15 cellular contexts compared by ENCODE assay signal in the genomic region with DNA sequence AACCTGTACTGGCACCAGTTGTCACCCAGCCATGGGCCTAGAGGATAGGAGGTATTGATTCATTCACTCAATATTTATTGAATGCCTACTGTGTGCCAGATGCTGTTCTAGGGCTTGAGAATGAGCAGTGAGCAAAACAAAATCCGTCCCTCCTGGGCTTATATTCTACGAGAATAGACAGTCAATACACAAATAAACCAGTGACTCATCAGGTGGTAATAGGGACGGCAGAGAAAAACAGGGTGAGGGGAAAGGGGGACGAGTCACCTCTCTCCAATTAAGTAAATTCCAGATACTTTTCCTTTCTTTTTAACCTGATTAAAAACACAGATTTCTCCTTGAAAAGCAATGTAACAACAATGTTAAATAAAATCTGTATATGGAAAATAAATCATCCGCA.
DNase-seq lines count a peak whose midpoint lies in the region; ATAC-seq, FAIRE-seq and TF ChIP-seq lines count a peak whose summit lies in the region.
"Had no signal": no experiment of that assay in that cellular context is flagged by ENCODE, and none has a peak within 500 bp of the region (broad histone marks: within the 10 kb centered on the region; RNA-seq: fewer than 3 reads in every experiment).

No MANE protein-coding gene starts in this region.

- no peak for TF ChIP-seq POLR2A in endothelial cell of umbilical vein (IDR thresholded peaks at IDR 0.05; ENCODE audit: low read depth, low read length)

- no peak overlapping the region for H2BK120ac ChIP-seq in trophoblast cell (ENCODE audit: insufficient read depth, low read length, poor library complexity)

- H2AFZ ChIP-seq in endothelial cell of umbilical vein (ENCODE audit: low read depth, low read length) (no peak overlapping the region), trophoblast cell (ENCODE audit: insufficient read depth, low read length, poor library complexity) (no peak overlapping the region)

- dilution Hi-C loops in endothelial cell of umbilical vein (cut with MboI; ENCODE audit: extremely low pct_ligation_motif_present, low sequenced_read_pairs), result no loop called here

- no peaks in the 10 kb centered on the region for H3K79me2 ChIP-seq in endothelial cell of umbilical vein (ENCODE audit: control insufficient read depth, insufficient read depth, low read length)
- no peaks in the 10 kb centered on the region for H3K79me2 ChIP-seq in trophoblast cell (ENCODE audit: control insufficient read depth, insufficient read depth, low read length, poor library complexity)

- H3K4me2 ChIP-seq in endothelial cell of umbilical vein (ENCODE audit: insufficient read depth, low read length), result peak overlapping the region; percentile 38
- no peak overlapping the region for H3K4me2 ChIP-seq in trophoblast cell (ENCODE audit: low read length)

- H3K9me3 ChIP-seq in endothelial cell of umbilical vein (replicated peaks; ENCODE audit: control insufficient read depth, insufficient read depth, low read length) (no peaks in the 10 kb centered on the region), trophoblast cell (ENCODE audit: insufficient read depth, low read depth, low read length) (no peaks in the 10 kb centered on the region)
- H3K9me3 ChIP-seq: ovary had no signal

- no peak overlapping the region for H3K4ac ChIP-seq in trophoblast cell (ENCODE audit: low read depth, low read length)

- no peak overlapping the region for H2BK5ac ChIP-seq in trophoblast cell (ENCODE audit: low read depth, low read length, poor library complexity)

- H3K9me1 ChIP-seq in endothelial cell of umbilical vein (replicated peaks; ENCODE audit: control insufficient read depth, extremely low read depth, insufficient read depth, low read length), result no peaks in the 10 kb centered on the region

- H3K4me1 ChIP-seq in endothelial cell of umbilical vein (ENCODE audit: control insufficient read depth, extremely low read depth, insufficient read depth, low read length) (peaks cover 38% of the 10 kb centered on the region), trophoblast cell (ENCODE audit: control insufficient read depth in 1 of 2, insufficient read depth in 2 of 2, low read length in 2 of 2) (peaks cover 2 to 15% of the 10 kb centered on the region in 2 experiments)

- POLR2A ChIA-PET in endothelial cell of umbilical vein (lab: Charles Lee), result no interaction called here

- no peak overlapping the region for H3K4me3 ChIP-seq in endothelial cell of umbilical vein (replicated peaks in 1 of 3; ENCODE audit: insufficient read depth in 1 of 3, low read depth in 1 of 3, low read length in 3 of 3)
- H3K4me3 ChIP-seq in trophoblast cell (ENCODE audit: low read depth, low read length), result no peak overlapping the region
- H3K4me3 ChIP-seq: ovary had no signal

- intact Hi-C loops in endothelial cell of umbilical vein (cut with micrococcal nuclease), result no loop called here

- H3K36me3 ChIP-seq in endothelial cell of umbilical vein (ENCODE audit: control insufficient read depth in 2 of 2, extremely low read depth in 1 of 2, insufficient read depth in 2 of 2, low read length in 2 of 2) (peaks cover 6 to 17% of the 10 kb centered on the region in 2 experiments), trophoblast cell (ENCODE audit: control insufficient read depth in 1 of 2, insufficient read depth in 2 of 2, low read length in 2 of 2) (peaks cover 7 to 12% of the 10 kb centered on the region in 2 experiments)
- H3K36me3 ChIP-seq: ovary had no signal

- peak; percentile 85 for DNase-seq in COLO829 (ENCODE audit: low spot score)
- peak; percentile 19 for DNase-seq in NCI-H69 (lab: John Stamatoyannopoulos, UW)
- DNase-seq in endothelial cell of umbilical vein (ENCODE audit: low read depth, low spot score), result peak; percentile 34
- no peak for DNase-seq in trophoblast cell
- no peak for DNase-seq in SKM-1 (lab: John Stamatoyannopoulos, UW; ENCODE audit: unreplicated experiment)
- DNase-seq in CD1c-positive myeloid dendritic cell (ENCODE audit: extremely low spot score), result no peak
- DNase-seq: endodermal cell, hippocampal formation, NCI-H1694, NCI-H748 treated with DMSO at 0.1 percent for 48 hours, ovary, SHP77 treated with DMSO at 0.1 percent for 48 hours had no signal

- WGBS in trophoblast cell (ENCODE audit: extremely low coverage, insufficient coverage, insufficient read length), result no CpG with 5 or more reads among the region's 5 CpGs

- FAIRE-seq in endothelial cell of umbilical vein (lab: Jason Lieb, UNC), result no peak

- H2BK12ac ChIP-seq in trophoblast cell (ENCODE audit: low read length), result no peak overlapping the region

- H3K27ac ChIP-seq in endothelial cell of umbilical vein (ENCODE audit: insufficient read depth, low read depth, low read length) (peak overlapping the region; percentile 45), trophoblast cell (ENCODE audit: low read depth, low read length) (no peak overlapping the region)
- H3K27ac ChIP-seq: C4-2B, ovary had no signal

- H3K23ac ChIP-seq in trophoblast cell (ENCODE audit: low read length), result no peak overlapping the region

- H3K27me3 ChIP-seq in endothelial cell of umbilical vein (ENCODE audit: control insufficient read depth in 2 of 2, insufficient read depth in 2 of 2, low read length in 2 of 2), result no peaks in the 10 kb centered on the region
- H3K27me3 ChIP-seq in trophoblast cell (ENCODE audit: insufficient read depth, low read length), result no peaks in the 10 kb centered on the region
- H3K27me3 ChIP-seq: ovary had no signal

- ATAC-seq in GM19452 (IDR thresholded peaks at IDR 0.05; ENCODE audit: unreplicated experiment) (no peak), GM18502 (IDR thresholded peaks at IDR 0.05; ENCODE audit: poor library complexity, unreplicated experiment) (no peak)

- peaks cover 4% of the 10 kb centered on the region for H3K79me1 ChIP-seq in trophoblast cell (ENCODE audit: low read length)

- no peak overlapping the region for H3K14ac ChIP-seq in trophoblast cell (ENCODE audit: low read length)

- H3K9ac ChIP-seq in endothelial cell of umbilical vein (replicated peaks; ENCODE audit: extremely low read depth, insufficient read depth, low read length) (no peak overlapping the region), trophoblast cell (ENCODE audit: low read length) (no peak overlapping the region)

- H3K18ac ChIP-seq in trophoblast cell (ENCODE audit: low read length), result peak overlapping the region; percentile 41

- no peak overlapping the region for H4K12ac ChIP-seq in trophoblast cell (ENCODE audit: low read depth, low read length)

- CTCF ChIA-PET in endothelial cell of umbilical vein (lab: Charles Lee), result interaction anchor here (1.2 to 1.9 kb wide), 3 partner anchors 7 to 122 kb away, joined by 3 to 6 read pairs (median 3); no protein-coding TSS in a partner anchor

- BruUV-seq in endothelial cell of umbilical vein (replicated peaks; lab: Mats Ljungman, UMichigan), result no TSS peak

- no peak overlapping the region for H4K91ac ChIP-seq in trophoblast cell (ENCODE audit: low read depth, low read length)

- H4K20me1 ChIP-seq in endothelial cell of umbilical vein (replicated peaks; ENCODE audit: control insufficient read depth, extremely low read depth, insufficient read depth, low read length), result no peaks in the 10 kb centered on the region

- no peak overlapping the region for H4K8ac ChIP-seq in trophoblast cell (ENCODE audit: low read depth, low read length)

- TF ChIP-seq CTCF in endothelial cell of umbilical vein (IDR thresholded peaks at IDR 0.05; ENCODE audit: extremely low read depth in 1 of 2, insufficient read depth in 1 of 2, low read depth in 1 of 2, low read length in 2 of 2), result no peak

- H2AK5ac ChIP-seq in trophoblast cell (ENCODE audit: low read length), result no peak overlapping the region

TF ChIP-seq in endothelial cell of umbilical vein, 7 proteins besides CTCF, POLR2A, EP300 and RAD21:
- TF ChIP-seq FOS (IDR thresholded peaks at IDR 0.05; ENCODE audit: borderline replicate concordance, insufficient read depth, low read length) (peak; percentile 97), POLR2AphosphoS5 (IDR thresholded peaks at IDR 0.05; ENCODE audit: insufficient read depth, low read depth, low read length) (no peak), EZH2 (IDR thresholded peaks at IDR 0.05; ENCODE audit: borderline replicate concordance, low read depth, low read length, severe bottlenecking) (no peak)

Comparison
In these comparisons a context has a peak if more than half of its experiments do, and no peak if none do; other contexts are left out.
1. DNase-seq: peak in COLO829 (single experiment), NCI-H69 (single experiment) and endothelial cell of umbilical vein (single experiment); none in trophoblast cell (0 of 2), SKM-1 (single experiment) and CD1c-positive myeloid dendritic cell (single experiment).